8 cellular contexts compared by ENCODE assay signal in genomic region chr14:45526715-45527549, GRCh38.
DNase-seq lines count a peak whose midpoint lies in the region; ATAC-seq and TF ChIP-seq lines count a peak whose summit lies in the region.

No MANE protein-coding gene starts in this region.

- peaks cover 0 to 2% (median 0%) of the 10 kb centered on the region in 4 donors for H3K4me1 ChIP-seq in liver (ENCODE audit: control insufficient read depth in 4 of 4, insufficient read depth in 4 of 4, low read length in 3 of 4)

- H3K36me3 ChIP-seq in liver (ENCODE audit: control insufficient read depth in 4 of 4, insufficient read depth in 3 of 4, low read depth in 1 of 4, low read length in 3 of 4): no peaks in the 10 kb centered on the region

- DNase-seq in NCI-H2081 (lab: John Stamatoyannopoulos, UW) (peak; percentile 33 to 61), NCI-H2081 treated with DMSO at 0.1 percent for 48 hours (lab: John Stamatoyannopoulos, UW) (no peak), NCI-H2029 treated with DMSO at 0.1 percent for 48 hours (lab: John Stamatoyannopoulos, UW) (peak; percentile 71), astrocyte of the hippocampus (ENCODE audit: low read depth, low spot score) (peak; percentile 4)
- DNase-seq in central memory CD4-positive, alpha-beta T cell: no peak
- DNase-seq in stimulated activated CD4-positive, alpha-beta T cell treated with anti-CD3 and anti-CD28 coated beads, Interleukin-1b, Interleukin-23, amount 100 ng/mL, for 48 hours: no peak

- peak; percentile 52 for ATAC-seq in HG03103 (IDR thresholded peaks at IDR 0.05; ENCODE audit: low read depth, unreplicated experiment)

- H3K27me3 ChIP-seq in liver (ENCODE audit: control insufficient read depth in 4 of 4, insufficient read depth in 4 of 4, low read length in 3 of 4): no peaks in the 10 kb centered on the region

- 59% methylated on average over 14 of the region's 14 CpGs for WGBS in liver

- no peaks in the 10 kb centered on the region for H3K9me3 ChIP-seq in liver (ENCODE audit: control insufficient read depth in 4 of 4, low read length in 3 of 4)

- TF ChIP-seq CTCF in liver (IDR thresholded peaks at IDR 0.05; ENCODE audit: low read depth, low read length, missing input control): peak; percentile 77

- no peak overlapping the region for H3K9ac ChIP-seq in liver (ENCODE audit: low read depth in 1 of 2, low read length in 2 of 2)

- peak; percentile 82 to 83 for TF ChIP-seq RAD21 in liver (IDR thresholded peaks at IDR 0.05)

- H3K27ac ChIP-seq in liver (ENCODE audit: low read depth in 1 of 2, low read length in 2 of 2): no peak overlapping the region

- no peak overlapping the region for H3K4me3 ChIP-seq in liver (ENCODE audit: low read depth in 1 of 3, low read length in 3 of 3)

TF ChIP-seq in liver, 16 proteins besides CTCF, POLR2A, EP300 and RAD21:
- TF ChIP-seq ZBTB33 (IDR thresholded peaks at IDR 0.05) (no peak), TAF1 (conservative IDR thresholded peaks at IDR 0.05) (no peak), HNF4G (IDR thresholded peaks at IDR 0.05) (no peak)

Comparison
In these comparisons a context has a peak if more than half of its experiments do, and no peak if none do; other contexts are left out.
1. DNase-seq: peak in NCI-H2081 (2 of 2), NCI-H2029 treated with DMSO at 0.1 percent for 48 hours (single experiment) and astrocyte of the hippocampus (single experiment); none in NCI-H2081 treated with DMSO at 0.1 percent for 48 hours (single experiment), central memory CD4-positive, alpha-beta T cell (single experiment) and stimulated activated CD4-positive, alpha-beta T cell treated with anti-CD3 and anti-CD28 coated beads, Interleukin-1b, Interleukin-23, amount 100 ng/mL, for 48 hours (single experiment).